2 cellular contexts compared by ENCODE assay signal in genomic region chr5:148011407-148012124, GRCh38.
TF ChIP-seq lines count a peak whose summit lies in the region.

No MANE protein-coding gene starts in this region.

TF ChIP-seq in HCT116, 20 proteins besides CTCF, POLR2A, EP300 and RAD21:
- TF ChIP-seq ELF1 (IDR thresholded peaks at IDR 0.05; ENCODE audit: borderline replicate concordance, low read depth): peak; percentile 38; the same call in 1 of the 2 replicates
- peak; percentile 85 for TF ChIP-seq CEBPB (IDR thresholded peaks at IDR 0.05; ENCODE audit: low read depth)
- TF ChIP-seq EZH2 (IDR thresholded peaks at IDR 0.05): no peak
- TF ChIP-seq JUND (IDR thresholded peaks at IDR 0.05): peak; percentile 58
- peak; percentile 62 for TF ChIP-seq FOSL1 (IDR thresholded peaks at IDR 0.05; ENCODE audit: low read depth)
- TF ChIP-seq SP1 (IDR thresholded peaks at IDR 0.05; ENCODE audit: low read depth): peak; percentile 50
- TF ChIP-seq CBX3 (IDR thresholded peaks at IDR 0.05; ENCODE audit: low read depth): peak; percentile 39; the same call in 1 of the 2 replicates
- peak; percentile 29; the same call in 1 of the 2 replicates for TF ChIP-seq MAX (IDR thresholded peaks at IDR 0.05)
- TF ChIP-seq REST (IDR thresholded peaks at IDR 0.05; ENCODE audit: low read depth): no peak
- TF ChIP-seq ATF3 (IDR thresholded peaks at IDR 0.05): peak; percentile 90
- no peak for TF ChIP-seq ZBTB33 (IDR thresholded peaks at IDR 0.05; ENCODE audit: extremely low read depth, insufficient replicate concordance, low read length)

TF ChIP-seq in endothelial cell of umbilical vein, 7 proteins besides CTCF, POLR2A, EP300 and RAD21:
- TF ChIP-seq MAX (IDR thresholded peaks at IDR 0.05; ENCODE audit: insufficient read depth, insufficient read length) (no peak), JUN (IDR thresholded peaks at IDR 0.05; ENCODE audit: borderline replicate concordance, insufficient read depth, insufficient read length, low read depth) (peak; percentile 18), GATA2 (IDR thresholded peaks at IDR 0.05; ENCODE audit: insufficient read depth, insufficient read length, low read depth, low read length) (peak; percentile 90), MYC (IDR thresholded peaks at IDR 0.05; ENCODE audit: low read depth, low read length) (no peak), POLR2AphosphoS5 (IDR thresholded peaks at IDR 0.05; ENCODE audit: insufficient read depth, low read depth, low read length) (no peak), EZH2 (IDR thresholded peaks at IDR 0.05; ENCODE audit: borderline replicate concordance, low read depth, low read length, severe bottlenecking) (no peak), FOS (IDR thresholded peaks at IDR 0.05; ENCODE audit: borderline replicate concordance, insufficient read depth, low read length) (peak; percentile 84)
